In genomic region chr9:21761309-21761901, GRCh38 we compare ENCODE assay signal across 10 cellular contexts. TPM values are rescaled to one million over a fixed set of nuclear protein-coding genes. Genes with fewer than 3 reads are reported as not detected.
DNase-seq lines count a peak whose midpoint lies in the region; ATAC-seq and TF ChIP-seq lines count a peak whose summit lies in the region.
"Had no signal": no experiment of that assay in that cellular context is flagged by ENCODE, and none has a peak within 500 bp of the region (broad histone marks: within the 10 kb centered on the region; RNA-seq: fewer than 3 reads in every experiment).

No MANE protein-coding gene starts in this region.

- peak; percentile 94 for ATAC-seq in GM21717 (IDR thresholded peaks at IDR 0.05; ENCODE audit: unreplicated experiment)
- ATAC-seq in HG03565 (IDR thresholded peaks at IDR 0.05; ENCODE audit: unreplicated experiment) = peak; percentile 97
- ATAC-seq in mucosa of descending colon = no peak

- TF ChIP-seq CTCF in mucosa of descending colon (IDR thresholded peaks at IDR 0.05) = no peak

- no peaks in the 10 kb centered on the region for H3K36me3 ChIP-seq in mucosa of descending colon (ENCODE audit: low read depth)
- H3K36me3 ChIP-seq: tibial nerve had no signal

- intact Hi-C loops in mucosa of descending colon (cut with DNase I, micrococcal nuclease) = no loop called here

- no peak overlapping the region for H3K4me3 ChIP-seq in mucosa of descending colon
- H3K4me3 ChIP-seq: tibial nerve had no signal

- no peaks in the 10 kb centered on the region for H3K4me1 ChIP-seq in mucosa of descending colon (ENCODE audit: low read depth)
- H3K4me1 ChIP-seq: tibial nerve had no signal

- DNase-seq in activated CD4-positive, alpha-beta T cell treated with anti-CD3 and anti-CD28 coated beads for 48 hours = peak; percentile 42
- no peak for DNase-seq in activated CD4-positive, alpha-beta T cell treated with anti-CD3 and anti-CD28 coated beads, Interleukin-2, amount 50 U/mL, for 4 hours
- peak; percentile 11 to 23 for DNase-seq in stimulated activated CD4-positive, alpha-beta T cell treated with anti-CD3 and anti-CD28 coated beads, Interleukin-2, amount 100 ng/mL, for 48 hours
- DNase-seq in hippocampal formation (lab: John Stamatoyannopoulos, UW) = no peak
- DNase-seq in medulla oblongata (ENCODE audit: extremely low spot score) = no peak
- no peak for DNase-seq in mucosa of descending colon
- DNase-seq: NCI-H1694 had no signal

- H3K9me3 ChIP-seq in mucosa of descending colon = no peaks in the 10 kb centered on the region
- H3K9me3 ChIP-seq: tibial nerve had no signal

RNA-seq across cellular contexts. Expression of gene MTAP, which starts 41.0 kb away (rescaled TPM):
- 10 to 100 TPM; 28.6 to 42.7 (median 32.4) TPM for total RNA-seq in mucosa of descending colon

Comparison
In these comparisons a context has a peak if more than half of its experiments do, and no peak if none do; other contexts are left out.
1. DNase-seq: peak in activated CD4-positive, alpha-beta T cell treated with anti-CD3 and anti-CD28 coated beads for 48 hours (single experiment) and stimulated activated CD4-positive, alpha-beta T cell treated with anti-CD3 and anti-CD28 coated beads, Interleukin-2, amount 100 ng/mL, for 48 hours (2 of 2); none in activated CD4-positive, alpha-beta T cell treated with anti-CD3 and anti-CD28 coated beads, Interleukin-2, amount 50 U/mL, for 4 hours (0 of 2), hippocampal formation (0 of 2), medulla oblongata (single experiment) and mucosa of descending colon (0 of 3).